Comparison of ENCODE assay signal across 1 cellular context in the genomic region with DNA sequence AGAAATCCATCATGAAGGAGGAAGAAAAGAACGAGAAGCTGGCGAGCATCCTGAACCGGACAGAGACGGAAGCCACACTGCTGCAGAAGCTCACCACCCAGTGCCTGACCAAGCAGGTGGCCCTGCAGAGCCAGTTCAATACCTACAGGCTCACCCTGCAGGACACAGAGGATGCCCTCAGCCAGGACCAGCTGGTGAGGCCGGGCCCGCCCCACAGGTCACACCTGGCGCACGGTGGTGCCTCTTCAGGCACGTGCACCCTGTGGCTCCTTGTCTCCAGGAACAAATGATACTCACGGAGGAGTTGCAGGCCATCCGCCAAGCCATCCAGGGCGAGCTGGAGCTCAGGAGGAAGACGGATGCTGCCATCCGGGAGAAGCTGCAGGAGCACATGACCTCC.
TF ChIP-seq lines count a peak whose summit lies in the region.

No MANE protein-coding gene starts in this region.

TF ChIP-seq in IMR-90, 13 proteins besides CTCF, POLR2A, EP300 and RAD21:
- TF ChIP-seq BHLHE40 (IDR thresholded peaks at IDR 0.05; ENCODE audit: low read depth, low read length): no peak
- no peak for TF ChIP-seq FOS (IDR thresholded peaks at IDR 0.05; ENCODE audit: low read depth, low read length)
- TF ChIP-seq CEBPB (IDR thresholded peaks at IDR 0.05; ENCODE audit: low read depth, low read length): no peak
- no peak for TF ChIP-seq MXI1 (IDR thresholded peaks at IDR 0.05; ENCODE audit: borderline replicate concordance, low read depth, low read length)
- TF ChIP-seq SMC3 (IDR thresholded peaks at IDR 0.05; ENCODE audit: low read depth, low read length): no peak
- no peak for TF ChIP-seq MAFK (IDR thresholded peaks at IDR 0.05; ENCODE audit: low read depth, low read length)
- TF ChIP-seq NFE2L2 (IDR thresholded peaks at IDR 0.05; ENCODE audit: low read depth, low read length): no peak
- no peak for TF ChIP-seq RCOR1 (IDR thresholded peaks at IDR 0.05; ENCODE audit: insufficient replicate concordance, low read length)
- TF ChIP-seq MAZ (IDR thresholded peaks at IDR 0.05; ENCODE audit: borderline replicate concordance, low read depth, low read length): no peak
- TF ChIP-seq RFX5 (IDR thresholded peaks at IDR 0.05; ENCODE audit: low read depth, low read length): no peak
- no peak for TF ChIP-seq CHD1 (IDR thresholded peaks at IDR 0.05; ENCODE audit: low read depth, low read length)
- TF ChIP-seq, protein P1, sequence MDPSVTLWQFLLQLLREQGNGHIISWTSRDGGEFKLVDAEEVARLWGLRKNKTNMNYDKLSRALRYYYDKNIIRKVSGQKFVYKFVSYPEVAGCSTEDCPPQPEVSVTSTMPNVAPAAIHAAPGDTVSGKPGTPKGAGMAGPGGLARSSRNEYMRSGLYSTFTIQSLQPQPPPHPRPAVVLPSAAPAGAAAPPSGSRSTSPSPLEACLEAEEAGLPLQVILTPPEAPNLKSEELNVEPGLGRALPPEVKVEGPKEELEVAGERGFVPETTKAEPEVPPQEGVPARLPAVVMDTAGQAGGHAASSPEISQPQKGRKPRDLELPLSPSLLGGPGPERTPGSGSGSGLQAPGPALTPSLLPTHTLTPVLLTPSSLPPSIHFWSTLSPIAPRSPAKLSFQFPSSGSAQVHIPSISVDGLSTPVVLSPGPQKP (IDR thresholded peaks at IDR 0.05; ENCODE audit: borderline replicate concordance, low read depth, low read length): no peak
- TF ChIP-seq, protein P2, sequence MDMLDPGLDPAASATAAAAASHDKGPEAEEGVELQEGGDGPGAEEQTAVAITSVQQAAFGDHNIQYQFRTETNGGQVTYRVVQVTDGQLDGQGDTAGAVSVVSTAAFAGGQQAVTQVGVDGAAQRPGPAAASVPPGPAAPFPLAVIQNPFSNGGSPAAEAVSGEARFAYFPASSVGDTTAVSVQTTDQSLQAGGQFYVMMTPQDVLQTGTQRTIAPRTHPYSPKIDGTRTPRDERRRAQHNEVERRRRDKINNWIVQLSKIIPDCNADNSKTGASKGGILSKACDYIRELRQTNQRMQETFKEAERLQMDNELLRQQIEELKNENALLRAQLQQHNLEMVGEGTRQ (IDR thresholded peaks at IDR 0.05; ENCODE audit: low read depth, low read length): no peak
